21 cellular contexts compared by ENCODE assay signal in the genomic region with DNA sequence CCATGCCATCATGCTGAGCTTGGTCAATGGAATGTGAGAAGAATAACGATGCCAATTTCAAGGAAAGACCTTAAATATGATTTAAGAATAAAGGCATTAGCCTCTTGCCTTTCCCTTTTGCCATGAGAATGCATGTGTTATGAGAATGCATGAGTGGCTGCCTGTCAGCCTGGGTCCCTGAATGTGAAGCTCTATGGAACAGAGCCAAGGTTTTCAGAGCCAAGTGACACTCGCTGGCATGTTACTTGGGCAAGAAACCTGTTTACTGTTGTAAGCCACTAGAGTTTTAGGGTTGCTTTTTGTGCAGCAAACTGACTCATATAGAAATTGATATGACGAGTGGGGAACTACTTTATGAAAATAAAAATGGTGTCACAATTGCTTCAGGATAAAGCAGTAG.
A peak's percentile ranks its signal among the peaks of the same experiment; 100 is the strongest.
DNase-seq lines count a peak whose midpoint lies in the region; ATAC-seq and TF ChIP-seq lines count a peak whose summit lies in the region.
"Had no signal": no experiment of that assay in that cellular context is flagged by ENCODE, and none has a peak within 500 bp of the region (broad histone marks: within the 10 kb centered on the region; RNA-seq: fewer than 3 reads in every experiment).

No MANE protein-coding gene starts in this region.

- H3K27me3 ChIP-seq in right atrium auricular region (no peaks in the 10 kb centered on the region), heart left ventricle (no peaks in the 10 kb centered on the region), thyroid gland (no peaks in the 10 kb centered on the region)
- H3K27me3 ChIP-seq: testis had no signal

- H3K4me3 ChIP-seq in right atrium auricular region (no peak overlapping the region), heart left ventricle (no peak overlapping the region), thyroid gland (replicated peaks in 1 of 3) (no peak overlapping the region)
- H3K4me3 ChIP-seq: lung, SK-N-MC, skin epidermis, testis had no signal

- TF ChIP-seq CTCF in right atrium auricular region (IDR thresholded peaks at IDR 0.05) (no peak), heart left ventricle (IDR thresholded peaks at IDR 0.05) (no peak), thyroid gland (IDR thresholded peaks at IDR 0.05) (no peak)

- H3K36me3 ChIP-seq in right atrium auricular region, result no peaks in the 10 kb centered on the region
- H3K36me3 ChIP-seq in heart left ventricle, result no peaks in the 10 kb centered on the region
- H3K36me3 ChIP-seq in thyroid gland, result no peaks in the 10 kb centered on the region

- no peak overlapping the region for H3K27ac ChIP-seq in right atrium auricular region
- H3K27ac ChIP-seq in heart left ventricle, result peak overlapping the region in 1 of 12 donors; percentile 1
- H3K27ac ChIP-seq in thyroid gland, result no peak overlapping the region
- H3K27ac ChIP-seq: KMS-11, SK-N-MC, skin epidermis, testis had no signal

- TF ChIP-seq POLR2A in heart left ventricle (IDR thresholded peaks at IDR 0.05) (no peak), thyroid gland (IDR thresholded peaks at IDR 0.05) (no peak)

- ATAC-seq in Right ventricle myocardium inferior (peak; percentile 65), heart left ventricle (peak; percentile 58 to 80 (median 66))
- ATAC-seq: esophagus mucosa; HCT116; Panc1; stimulated activated naive B cell treated with anti-CD40 and anti-IgM and Interleukin-4, amounts not matched to agents 10 μg/mL and 1 μg/mL and 100 μg/mL, for 72 hours; T-helper 17 cell had no signal

- H3K9me3 ChIP-seq in right atrium auricular region (no peaks in the 10 kb centered on the region), heart left ventricle (no peaks in the 10 kb centered on the region), thyroid gland (no peaks in the 10 kb centered on the region)
- H3K9me3 ChIP-seq: testis had no signal

- intact Hi-C loops in Right ventricle myocardium inferior (cut with DNase I), result loop anchor here (2.0 to 10.0 kb wide), 6 partner anchors 157 to 979 kb away; no protein-coding TSS in a partner anchor
- intact Hi-C loops in heart left ventricle (cut with DNase I), result loop anchor here in 4 of 10 donors (2.0 to 10.0 kb wide), 5 partner anchors 329 to 679 kb away; no protein-coding TSS in a partner anchor
- intact Hi-C loops in thyroid gland (cut with DNase I), result no loop called here

- WGBS in heart left ventricle, 4 donors, result 29 to 40% (median 36%) methylated on average over 3 of the region's 3 CpGs
- WGBS in thyroid gland, 2 donors, result 42 to 44% methylated on average over 3 of the region's 3 CpGs

- H3K4me1 ChIP-seq in right atrium auricular region (peaks cover 0 to 11% of the 10 kb centered on the region in 2 donors), heart left ventricle (peaks cover 0 to 22% (median 2%) of the 10 kb centered on the region in 12 donors), thyroid gland (no peaks in the 10 kb centered on the region)
- H3K4me1 ChIP-seq: testis had no signal

- DNase-seq in Right ventricle myocardium inferior (ENCODE audit: missing footprints), result no peak
- DNase-seq in right atrium auricular region (ENCODE audit: low spot score), result no peak
- DNase-seq in NCI-H345 (lab: John Stamatoyannopoulos, UW), result peak; percentile 60
- DNase-seq in heart left ventricle, result peak in 3 of 5 donors; percentile 21 to 46 (median 31)
- peak; percentile 10 to 20 for DNase-seq in thyroid gland
- DNase-seq in epidermal melanocyte (ENCODE audit: insufficient read length, low spot score), result no peak
- DNase-seq in dermis blood vessel endothelial cell, result no peak
- no peak for DNase-seq in HT-29 (ENCODE audit: low spot score)
- DNase-seq: activated CD4-positive, alpha-beta T cell treated with anti-CD3 and anti-CD28 coated beads for 48 hours; foreskin melanocyte; GF-D8; stimulated activated naive B cell treated with anti-CD40 and anti-IgM and Interleukin-4, amounts not matched to agents 10 μg/mL and 1 μg/mL and 100 μg/mL, for 72 hours; T-helper 17 cell; testis had no signal

Comparison
In these comparisons a context has a peak if more than half of its experiments do, and no peak if none do; other contexts are left out.
1. DNase-seq: peak in NCI-H345 (single experiment), heart left ventricle (3 of 5) and thyroid gland (2 of 2); none in Right ventricle myocardium inferior (single experiment), right atrium auricular region (single experiment), epidermal melanocyte (single experiment), dermis blood vessel endothelial cell (single experiment) and HT-29 (single experiment).